9 cellular contexts compared by ENCODE assay signal in genomic region chr1:11062965-11063401, GRCh38. TPM values are rescaled to one million over a fixed set of nuclear protein-coding genes. Genes with fewer than 3 reads are reported as not detected.
A peak's percentile ranks its signal among the peaks of the same experiment; 100 is the strongest.
DNase-seq lines count a peak whose midpoint lies in the region; ATAC-seq and TF ChIP-seq lines count a peak whose summit lies in the region.
"Had no signal": no experiment of that assay in that cellular context is flagged by ENCODE, and none has a peak within 500 bp of the region (broad histone marks: within the 10 kb centered on the region; RNA-seq: fewer than 3 reads in every experiment).

No MANE protein-coding gene starts in this region.

- TF ChIP-seq CTCF in esophagus squamous epithelium (IDR thresholded peaks at IDR 0.05) (no peak), Peyer's patch (IDR thresholded peaks at IDR 0.05) (no peak)

- no peak overlapping the region for H3K4me3 ChIP-seq in esophagus squamous epithelium
- no peak overlapping the region for H3K4me3 ChIP-seq in Peyer's patch

- H3K27ac ChIP-seq in esophagus squamous epithelium (no peak overlapping the region), Peyer's patch (no peak overlapping the region)

- H3K4me1 ChIP-seq in esophagus squamous epithelium = peaks cover 12 to 33% (median 16%) of the 10 kb centered on the region in 3 donors
- H3K4me1 ChIP-seq in Peyer's patch = peaks cover 3 to 17% (median 13%) of the 10 kb centered on the region in 4 donors

- DNase-seq in AG20443 (ENCODE audit: low spot score) (peak; percentile 79), NCI-H69 (lab: John Stamatoyannopoulos, UW) (peak; percentile 73), epidermal melanocyte (ENCODE audit: insufficient read length, low spot score) (peak; percentile 86), esophagus squamous epithelium (lab: John Stamatoyannopoulos, UW) (no peak), Peyer's patch (no peak)
- DNase-seq: SHP77 treated with DMSO at 0.1 percent for 48 hours had no signal

- H3K27me3 ChIP-seq in esophagus squamous epithelium (no peaks in the 10 kb centered on the region), Peyer's patch (no peaks in the 10 kb centered on the region)

- 45 to 60% methylated on average over 3 of the region's 3 CpGs for WGBS in esophagus squamous epithelium, 2 donors

- intact Hi-C loops in esophagus squamous epithelium (cut with DNase I) = no loop called here

- H3K36me3 ChIP-seq in esophagus squamous epithelium (peaks cover 8 to 56% (median 22%) of the 10 kb centered on the region in 3 donors), Peyer's patch (peaks cover 0 to 41% (median 0%) of the 10 kb centered on the region in 3 donors)

- TF ChIP-seq POLR2A in esophagus squamous epithelium (IDR thresholded peaks at IDR 0.05) (no peak), Peyer's patch (IDR thresholded peaks at IDR 0.05) (no peak)

- H3K9me3 ChIP-seq in esophagus squamous epithelium = no peaks in the 10 kb centered on the region
- no peaks in the 10 kb centered on the region for H3K9me3 ChIP-seq in Peyer's patch

- ATAC-seq in GM18867 (IDR thresholded peaks at IDR 0.05; ENCODE audit: unreplicated experiment) (peak; percentile 19), GM19395 (IDR thresholded peaks at IDR 0.05; ENCODE audit: unreplicated experiment) (no peak), GM19397 (IDR thresholded peaks at IDR 0.05; ENCODE audit: unreplicated experiment) (no peak)

RNA-seq across cellular contexts. Expression of gene SRM, which starts 3.2 kb away (rescaled TPM):
- total RNA-seq in esophagus squamous epithelium = 10 to 100 TPM; 21.7 to 79.8 (median 40.6) TPM
- total RNA-seq in Peyer's patch = 10 to 100 TPM in 3 of 4 donors, 1 to 10 TPM in 1; 9.3 to 38.6 (median 19.8) TPM

RNA-seq across cellular contexts. Expression of gene MASP2, which starts 15.9 kb away (rescaled TPM):
- total RNA-seq in esophagus squamous epithelium (under 1 TPM in 1 of 4 donors, not detected in 3; 0.19 TPM), Peyer's patch (not detected)

RNA-seq across cellular contexts. Expression of gene EXOSC10, which starts 36.7 kb away (rescaled TPM):
- 10 to 100 TPM; 32.0 to 62.4 (median 40.8) TPM for total RNA-seq in esophagus squamous epithelium
- 100 to 1,000 TPM in 1 of 4 donors, 10 to 100 TPM in 3; 55.0 to 152 (median 71.7) TPM for total RNA-seq in Peyer's patch

RNA-seq across cellular contexts. Expression of gene TARDBP, which starts 50.5 kb away (rescaled TPM):
- total RNA-seq in esophagus squamous epithelium (100 to 1,000 TPM in 2 of 4 donors, 10 to 100 TPM in 2; 51.2 to 110 (median 96.6) TPM), Peyer's patch (100 to 1,000 TPM; 141 to 313 (median 167) TPM)

Comparison
In these comparisons a context has a peak if more than half of its experiments do, and no peak if none do; other contexts are left out.
1. DNase-seq: peak in AG20443 (single experiment), NCI-H69 (single experiment) and epidermal melanocyte (single experiment); none in esophagus squamous epithelium (single experiment) and Peyer's patch (0 of 3).